7 cellular contexts compared by ENCODE assay signal in the genomic region with DNA sequence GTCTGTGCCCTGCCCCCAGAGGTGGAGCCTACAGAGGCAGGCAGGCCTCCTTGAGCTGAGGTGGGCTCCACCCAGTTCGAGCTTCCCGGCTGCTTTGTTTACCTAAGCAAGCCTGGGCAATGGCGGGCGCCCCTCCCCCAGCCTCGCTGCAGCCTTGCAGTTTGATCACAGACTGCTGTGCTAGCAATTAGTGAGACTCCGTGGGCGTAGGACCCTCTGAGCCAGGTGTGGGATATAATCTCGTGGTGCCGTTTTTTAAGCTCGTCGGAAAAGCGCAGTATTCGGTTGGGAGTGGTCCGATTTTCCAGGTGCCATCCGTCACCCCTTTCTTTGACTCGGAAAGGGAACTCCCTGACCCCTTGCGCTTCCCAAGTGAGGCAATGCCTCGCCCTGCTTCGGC.
DNase-seq lines count a peak whose midpoint lies in the region; TF ChIP-seq lines count a peak whose summit lies in the region.
"Not testable (repeated sequence)": the region's sequence is repeated elsewhere in the genome, so short reads cannot be mapped to it uniquely, and the experiment has no call there.

No MANE protein-coding gene starts in this region.

- DNase-seq in H9 (peak; percentile 29), endodermal cell (peak; percentile 55)
- DNase-seq in NT2/D1 (ENCODE audit: low read depth, low spot score); mesothelial cell of epicardium (ENCODE audit: low spot score in 2 of 2, unreplicated experiment in 2 of 2); neuronal stem cell (ENCODE audit: low spot score): not testable (repeated sequence)

- H3K36me3 ChIP-seq in ES-I3 (ENCODE audit: insufficient read depth, low read length); HUES64 (ENCODE audit: insufficient read depth, low read length); NT2/D1 (ENCODE audit: insufficient read depth, insufficient read length, low read length); endodermal cell (ENCODE audit: control insufficient read depth, insufficient read depth, low read length); neuronal stem cell (replicated peaks in 1 of 2; ENCODE audit: control insufficient read depth in 2 of 2, insufficient read depth in 2 of 2, low read length in 2 of 2): not testable (repeated sequence)

- peak overlapping the region; percentile 12; the same call in 1 of the 2 replicates for H3K14ac ChIP-seq in H9 (ENCODE audit: insufficient read depth, low read length)
- not testable (repeated sequence) for H3K14ac ChIP-seq in neuronal stem cell (ENCODE audit: low read length)

- H3K9ac ChIP-seq in ES-I3 (ENCODE audit: low read depth, low read length) = peak overlapping the region; percentile 56; the same call in 1 of the 2 replicates
- peak overlapping the region; percentile 33 for H3K9ac ChIP-seq in H9 (ENCODE audit: extremely low read depth, insufficient read length, low read length)
- H3K9ac ChIP-seq in HUES64 (ENCODE audit: low read depth, low read length) = peak overlapping the region; percentile 66; the same call in 1 of the 2 replicates
- H3K9ac ChIP-seq in NT2/D1 (ENCODE audit: insufficient read length, low read depth); endodermal cell (ENCODE audit: extremely low read depth, low read length, poor library complexity, severe bottlenecking); neuronal stem cell (ENCODE audit: low read depth, low read length, poor library complexity): not testable (repeated sequence)

- not testable (repeated sequence) for H2BK12ac ChIP-seq in H9 (ENCODE audit: insufficient read length, low read depth, low read length); neuronal stem cell (ENCODE audit: low read length)

- H3K4me2 ChIP-seq in H9 (ENCODE audit: insufficient read depth, insufficient read length, low read length) = peak overlapping the region; percentile 47
- H3K4me2 ChIP-seq in neuronal stem cell (ENCODE audit: insufficient read depth, low read length, poor library complexity, severe bottlenecking) = not testable (repeated sequence)

- not testable (repeated sequence) for H3K27ac ChIP-seq in H9 (ENCODE audit: insufficient read length, low read depth, low read length); HUES64 (ENCODE audit: low read depth, low read length); endodermal cell (ENCODE audit: low read depth, low read length); neuronal stem cell (replicated peaks; ENCODE audit: low read length)

- not testable (repeated sequence) for H3K23ac ChIP-seq in H9 (ENCODE audit: insufficient read length, low read depth, low read length); neuronal stem cell (ENCODE audit: low read depth, low read length, poor library complexity)

- not testable (repeated sequence) for H2BK20ac ChIP-seq in H9 (ENCODE audit: low read depth, low read length, poor library complexity, severe bottlenecking)

- not testable (repeated sequence) for H2BK5ac ChIP-seq in H9 (ENCODE audit: insufficient read length, low read length); neuronal stem cell (ENCODE audit: low read length)

- H3K4me3 Mint-ChIP-seq in H9 (peak overlapping the region in 1 of 2 experiments; percentile 54; a peak in 2 of 5 replicates), endodermal cell (peak overlapping the region; percentile 57), mesothelial cell of epicardium (peak overlapping the region; percentile 1)

- not testable (repeated sequence) for H3K79me1 ChIP-seq in H9 (ENCODE audit: insufficient read depth, low read depth, low read length, poor library complexity, severe bottlenecking); neuronal stem cell (ENCODE audit: low read depth, low read length)

- not testable (repeated sequence) for H2BK15ac ChIP-seq in H9 (ENCODE audit: low read depth, low read length); neuronal stem cell (ENCODE audit: low read length)

- not testable (repeated sequence) for H4K91ac ChIP-seq in H9 (ENCODE audit: insufficient read length, low read depth, low read length); neuronal stem cell (ENCODE audit: low read depth, low read length, poor library complexity)

- H3K4me1 Mint-ChIP-seq in H9 = peaks cover 5 to 11% of the 10 kb centered on the region in 2 experiments
- not testable (repeated sequence) for H3K4me1 Mint-ChIP-seq in endodermal cell, mesothelial cell of epicardium

- H4K5ac ChIP-seq in H9 (ENCODE audit: insufficient read length, low read depth, low read length) = not testable (repeated sequence)

- not testable (repeated sequence) for H3T11ph ChIP-seq in H9 (ENCODE audit: low read length)

- H3K23me2 ChIP-seq in H9 (ENCODE audit: insufficient read length, low read depth, low read length, poor library complexity, severe bottlenecking) = not testable (repeated sequence)

- peaks cover 4 to 19% (median 5%) of the 10 kb centered on the region in 3 experiments; a peak in 5 of 7 replicates for H3K36me3 Mint-ChIP-seq in H9 (ENCODE audit: insufficient read depth in 1 of 3, low read depth in 3 of 3)
- not testable (repeated sequence) for H3K36me3 Mint-ChIP-seq in endodermal cell (ENCODE audit: low read depth); mesothelial cell of epicardium

- H4K20me1 ChIP-seq in H9 (ENCODE audit: control insufficient read depth, insufficient read depth, insufficient read length) = not testable (repeated sequence)

- peak overlapping the region; percentile 39 for H4K8ac ChIP-seq in H9 (replicated peaks; ENCODE audit: insufficient read length, low read depth, low read length)
- H4K8ac ChIP-seq in neuronal stem cell (ENCODE audit: low read depth, low read length) = not testable (repeated sequence)

- not testable (repeated sequence) for H3K4me1 ChIP-seq in ES-I3 (ENCODE audit: insufficient read depth, low read length); H9 (ENCODE audit: insufficient read depth, low read length); HUES64 (ENCODE audit: insufficient read depth, low read length); NT2/D1 (ENCODE audit: insufficient read depth, insufficient read length); endodermal cell (ENCODE audit: control insufficient read depth, insufficient read depth, low read length); neuronal stem cell (ENCODE audit: control insufficient read depth in 2 of 2, insufficient read depth in 1 of 2, low read depth in 1 of 2, low read length in 2 of 2)

- not testable (repeated sequence) for H3K4ac ChIP-seq in H9 (ENCODE audit: low read depth, low read length); neuronal stem cell (ENCODE audit: low read length)

- H3K4me3 ChIP-seq in HUES64 (ENCODE audit: low read length) (peak overlapping the region; percentile 42), NT2/D1 (ENCODE audit: insufficient read length, low read depth) (peak overlapping the region; percentile 27)
- not testable (repeated sequence) for H3K4me3 ChIP-seq in endodermal cell (ENCODE audit: low read length); neuronal stem cell (ENCODE audit: low read length in 2 of 2)

- not testable (repeated sequence) for H2AK5ac ChIP-seq in H9 (ENCODE audit: insufficient read length, low read length); neuronal stem cell (ENCODE audit: low read depth, low read length)

- not testable (repeated sequence) for H3K9me3 ChIP-seq in ES-I3 (ENCODE audit: control insufficient read depth, insufficient read depth, low read length); H9 (ENCODE audit: control insufficient read depth, low read depth, low read length); HUES64 (ENCODE audit: insufficient read depth, low read depth, low read length); NT2/D1 (ENCODE audit: insufficient read depth, low read length); endodermal cell (ENCODE audit: control insufficient read depth, low read length); neuronal stem cell (replicated peaks in 1 of 2; ENCODE audit: control insufficient read depth in 2 of 2, insufficient read depth in 1 of 2, low read depth in 1 of 2, low read length in 2 of 2)

- WGBS in H9 (ENCODE audit: extremely low coverage, insufficient read length, low lambda C conversion rate) = no CpG with 5 or more reads among the region's 19 CpGs
- 61% methylated on average over 16 of the region's 19 CpGs for WGBS in HUES64
- 71 to 77% methylated on average over 5 to 15 of the region's 19 CpGs for WGBS in endodermal cell (ENCODE audit: insufficient coverage in 1 of 2, insufficient read length in 1 of 2), 2 experiments
- WGBS in neuronal stem cell (ENCODE audit: extremely low coverage in 2 of 2, insufficient read length in 2 of 2, insufficient replicate concordance in 1 of 2), 2 donors = no CpG with 5 or more reads among the region's 19 CpGs

- not testable (repeated sequence) for H2AFZ ChIP-seq in H9 (ENCODE audit: low read length)
- H2AFZ ChIP-seq in neuronal stem cell (ENCODE audit: low read length) = peak overlapping the region; percentile 49

- peak overlapping the region; percentile 87 for H3K18ac ChIP-seq in H9 (ENCODE audit: insufficient read length, low read depth, low read length)
- H3K18ac ChIP-seq in neuronal stem cell (ENCODE audit: low read length) = not testable (repeated sequence)

- not testable (repeated sequence) for H3K79me2 ChIP-seq in H9 (ENCODE audit: insufficient read depth, low read length)

- not testable (repeated sequence) for H3K27me3 ChIP-seq in H9 (ENCODE audit: insufficient read depth, low read length); HUES64 (ENCODE audit: insufficient read depth, low read length); NT2/D1 (ENCODE audit: insufficient read depth, insufficient read length); endodermal cell (ENCODE audit: control insufficient read depth, insufficient read depth, low read length, poor library complexity, severe bottlenecking); neuronal stem cell (ENCODE audit: control insufficient read depth in 3 of 3, insufficient read depth in 3 of 3, low read depth in 1 of 3, low read length in 3 of 3)

- TF ChIP-seq CTCF in H9 (conservative IDR thresholded peaks at IDR 0.05); endodermal cell (conservative IDR thresholded peaks at IDR 0.05); mesothelial cell of epicardium (IDR thresholded peaks at IDR 0.05; ENCODE audit: unreplicated experiment): not testable (repeated sequence)

- not testable (repeated sequence) for H3K27me3 Mint-ChIP-seq in H9 (ENCODE audit: low read depth); endodermal cell (ENCODE audit: insufficient read depth); mesothelial cell of epicardium (ENCODE audit: low read depth)

- H3K9me3 Mint-ChIP-seq in H9 (peaks cover 9 to 12% of the 10 kb centered on the region in 2 experiments; a peak in 4 of 5 replicates), endodermal cell (peaks cover 24% of the 10 kb centered on the region), mesothelial cell of epicardium (peaks cover 15% of the 10 kb centered on the region)

- H3K27ac Mint-ChIP-seq in H9 (peak overlapping the region in 1 of 3 experiments; percentile 8; a peak in 2 of 7 replicates), endodermal cell (peak overlapping the region; percentile 86)
- not testable (repeated sequence) for H3K27ac Mint-ChIP-seq in mesothelial cell of epicardium

- not testable (repeated sequence) for H3K56ac ChIP-seq in H9 (ENCODE audit: insufficient read length, low read depth, low read length)

- not testable (repeated sequence) for H2BK120ac ChIP-seq in H9 (ENCODE audit: low read depth, low read length, poor library complexity, severe bottlenecking); neuronal stem cell (ENCODE audit: low read depth, low read length)
